In genomic region chr17:35428229-35428628, GRCh38 we compare ENCODE assay signal across 26 cellular contexts. TPM values are rescaled to one million over a fixed set of nuclear protein-coding genes. Genes with fewer than 3 reads are reported as not detected.
A peak's percentile ranks its signal among the peaks of the same experiment; 100 is the strongest.
DNase-seq lines count a peak whose midpoint lies in the region; ATAC-seq, FAIRE-seq and TF ChIP-seq lines count a peak whose summit lies in the region.
"Had no signal": no experiment of that assay in that cellular context is flagged by ENCODE, and none has a peak within 500 bp of the region (broad histone marks: within the 10 kb centered on the region; RNA-seq: fewer than 3 reads in every experiment).

No MANE protein-coding gene starts in this region.

- H3K9me3 ChIP-seq in small intestine (ENCODE audit: control insufficient read depth, low read depth): no peaks in the 10 kb centered on the region
- H3K9me3 ChIP-seq: esophagus squamous epithelium, heart right ventricle, testis had no signal

- no peak for ATAC-seq in activated CD8-positive, alpha-beta memory T cell treated with anti-CD3 and anti-CD28 coated beads, Interleukin-2, amount 10 ng/mL, durations not matched to agents 7 days and 5 days
- ATAC-seq in activated CD8-positive, alpha-beta T cell treated with anti-CD3 and anti-CD28 coated beads for 36 hours: no peak
- ATAC-seq in activated T-helper 17 cell treated with anti-CD3 and anti-CD28 coated beads, Interleukin-2, amount 50 U/mL, for 72 hours (replicated peaks): no peak
- ATAC-seq: foreskin keratinocyte, heart right ventricle, left ventricle myocardium superior had no signal

- H3K36me3 ChIP-seq in small intestine (ENCODE audit: control insufficient read depth in 2 of 2, insufficient read depth in 2 of 2, low read length in 2 of 2): no peaks in the 10 kb centered on the region
- H3K36me3 ChIP-seq: esophagus squamous epithelium had no signal

- DNase-seq in activated CD8-positive, alpha-beta memory T cell treated with anti-CD3 and anti-CD28 coated beads, Interleukin-2, amount 10 ng/mL, durations not matched to agents 7 days and 5 days: no peak
- DNase-seq in activated CD8-positive, alpha-beta memory T cell treated with anti-CD3 and anti-CD28 coated beads, Interleukin-2, amount 50 U/mL, for 4 hours: no peak
- DNase-seq in Jurkat, Clone E6-1 (ENCODE audit: low read depth, low spot score): peak; percentile 93
- no peak for DNase-seq in activated CD8-positive, alpha-beta T cell treated with anti-CD3 and anti-CD28 coated beads for 36 hours
- DNase-seq in small intestine: peak; percentile 16
- no peak for DNase-seq in D341Med (ENCODE audit: low spot score)
- DNase-seq: activated CD4-positive, alpha-beta T cell treated with anti-CD3 and anti-CD28 coated beads, Interleukin-2, amount 50 U/mL, for 1 hour; activated CD8-positive, alpha-beta memory T cell treated with anti-CD3 and anti-CD28 coated beads, Interleukin-2, amount 50 U/mL, for 48 hours; AML-193; DMS153; esophagus squamous epithelium; foreskin keratinocyte; HCEC 1CT; heart right ventricle; Kasumi-1; kidney; left ventricle myocardium superior; mesendoderm; NCI-H2107; SHP77 treated with DMSO at 0.1 percent for 48 hours; stimulated activated naive CD4-positive, alpha-beta T cell; testis had no signal

- no peaks in the 10 kb centered on the region for H3K9me3 Mint-ChIP-seq in activated CD8-positive, alpha-beta memory T cell treated with anti-CD3 and anti-CD28 coated beads, Interleukin-2, amount 10 ng/mL, durations not matched to agents 7 days and 5 days (ENCODE audit: low read depth)
- no peaks in the 10 kb centered on the region for H3K9me3 Mint-ChIP-seq in activated CD8-positive, alpha-beta T cell treated with anti-CD3 and anti-CD28 coated beads for 36 hours
- no peaks in the 10 kb centered on the region for H3K9me3 Mint-ChIP-seq in activated T-helper 17 cell treated with anti-CD3 and anti-CD28 coated beads, Interleukin-2, amount 50 U/mL, for 72 hours

- intact Hi-C loops in activated CD8-positive, alpha-beta T cell treated with anti-CD3 and anti-CD28 coated beads for 36 hours (cut with micrococcal nuclease): no loop called here

- H3K4me1 ChIP-seq in small intestine (ENCODE audit: control insufficient read depth in 2 of 2, insufficient read depth in 1 of 2, low read depth in 1 of 2, low read length in 1 of 2): peaks cover 0 to 2% of the 10 kb centered on the region in 2 donors

- POLR2A ChIA-PET in activated CD8-positive, alpha-beta T cell treated with anti-CD3 and anti-CD28 coated beads for 36 hours (lab: Charles Lee): interaction anchor here (0.8 to 1.0 kb wide), 2 partner anchors 65 to 109 kb away, joined by 3 to 4 read pairs; partner anchors contain the start of gene SLFN12L

- H3K4me1 Mint-ChIP-seq in activated CD8-positive, alpha-beta memory T cell treated with anti-CD3 and anti-CD28 coated beads, Interleukin-2, amount 10 ng/mL, durations not matched to agents 7 days and 5 days: peaks cover 53% of the 10 kb centered on the region
- H3K4me1 Mint-ChIP-seq in activated CD8-positive, alpha-beta T cell treated with anti-CD3 and anti-CD28 coated beads for 36 hours (ENCODE audit: low read depth): peaks cover 36% of the 10 kb centered on the region
- H3K4me1 Mint-ChIP-seq in activated T-helper 17 cell treated with anti-CD3 and anti-CD28 coated beads, Interleukin-2, amount 50 U/mL, for 72 hours: peaks cover 27% of the 10 kb centered on the region

- H3K36me3 Mint-ChIP-seq in activated CD8-positive, alpha-beta memory T cell treated with anti-CD3 and anti-CD28 coated beads, Interleukin-2, amount 10 ng/mL, durations not matched to agents 7 days and 5 days: peaks cover 46% of the 10 kb centered on the region
- peaks cover 5% of the 10 kb centered on the region for H3K36me3 Mint-ChIP-seq in activated CD8-positive, alpha-beta T cell treated with anti-CD3 and anti-CD28 coated beads for 36 hours (ENCODE audit: low read depth)
- H3K36me3 Mint-ChIP-seq in activated T-helper 17 cell treated with anti-CD3 and anti-CD28 coated beads, Interleukin-2, amount 50 U/mL, for 72 hours (ENCODE audit: low read depth): no peaks in the 10 kb centered on the region

- no peak overlapping the region for H3K4me3 Mint-ChIP-seq in activated CD8-positive, alpha-beta memory T cell treated with anti-CD3 and anti-CD28 coated beads, Interleukin-2, amount 10 ng/mL, durations not matched to agents 7 days and 5 days
- no peak overlapping the region for H3K4me3 Mint-ChIP-seq in activated CD8-positive, alpha-beta T cell treated with anti-CD3 and anti-CD28 coated beads for 36 hours
- no peak overlapping the region for H3K4me3 Mint-ChIP-seq in activated T-helper 17 cell treated with anti-CD3 and anti-CD28 coated beads, Interleukin-2, amount 50 U/mL, for 72 hours

- no peak for TF ChIP-seq CTCF in activated CD8-positive, alpha-beta T cell treated with anti-CD3 and anti-CD28 coated beads for 36 hours (IDR thresholded peaks at IDR 0.05)

- no peaks in the 10 kb centered on the region for H3K27me3 Mint-ChIP-seq in activated CD8-positive, alpha-beta memory T cell treated with anti-CD3 and anti-CD28 coated beads, Interleukin-2, amount 10 ng/mL, durations not matched to agents 7 days and 5 days
- no peaks in the 10 kb centered on the region for H3K27me3 Mint-ChIP-seq in activated CD8-positive, alpha-beta T cell treated with anti-CD3 and anti-CD28 coated beads for 36 hours
- no peaks in the 10 kb centered on the region for H3K27me3 Mint-ChIP-seq in activated T-helper 17 cell treated with anti-CD3 and anti-CD28 coated beads, Interleukin-2, amount 50 U/mL, for 72 hours

- no peak overlapping the region for H3K27ac ChIP-seq in small intestine (ENCODE audit: low read depth in 1 of 2, low read length in 1 of 2)
- H3K27ac ChIP-seq: esophagus squamous epithelium, foreskin keratinocyte, heart right ventricle, skin epidermis, testis had no signal

- no peak overlapping the region for H3K4me3 ChIP-seq in Jurkat, Clone E6-1 (ENCODE audit: low read length)
- no peak overlapping the region for H3K4me3 ChIP-seq in small intestine (ENCODE audit: low read depth in 1 of 2, low read length in 2 of 2)
- H3K4me3 ChIP-seq: esophagus squamous epithelium, heart right ventricle, skin epidermis, testis had no signal

- 77 to 94% (median 86%) methylated on average over 2 of the region's 2 CpGs for WGBS in small intestine, 3 donors

- H3K27ac Mint-ChIP-seq in activated CD8-positive, alpha-beta memory T cell treated with anti-CD3 and anti-CD28 coated beads, Interleukin-2, amount 10 ng/mL, durations not matched to agents 7 days and 5 days: peak overlapping the region; percentile 37
- peak overlapping the region; percentile 28 for H3K27ac Mint-ChIP-seq in activated CD8-positive, alpha-beta T cell treated with anti-CD3 and anti-CD28 coated beads for 36 hours
- H3K27ac Mint-ChIP-seq in activated T-helper 17 cell treated with anti-CD3 and anti-CD28 coated beads, Interleukin-2, amount 50 U/mL, for 72 hours: no peak overlapping the region

- CTCF ChIA-PET in activated CD8-positive, alpha-beta memory T cell treated with anti-CD3 and anti-CD28 coated beads, Interleukin-2, amount 10 ng/mL, durations not matched to agents 7 days and 5 days (lab: Charles Lee): interaction anchor here (0.7 to 1.4 kb wide), 2 partner anchors 9 to 115 kb away, joined by 3 to 4 read pairs; no protein-coding TSS in a partner anchor
- CTCF ChIA-PET in activated CD8-positive, alpha-beta T cell treated with anti-CD3 and anti-CD28 coated beads for 36 hours (lab: Charles Lee): interaction anchor here (1.0 to 1.6 kb wide), 3 partner anchors 10 to 115 kb away, joined by 3 to 5 read pairs (median 5); no protein-coding TSS in a partner anchor

- no peak for FAIRE-seq in small intestine (lab: Jason Lieb, UNC)
- FAIRE-seq: GM12891, kidney, RCC 7860 had no signal

- no peaks in the 10 kb centered on the region for H3K27me3 ChIP-seq in small intestine (ENCODE audit: control insufficient read depth in 2 of 2, insufficient read depth in 2 of 2, low read length in 2 of 2)
- H3K27me3 ChIP-seq: esophagus squamous epithelium, foreskin keratinocyte, testis had no signal

RNA-seq across cellular contexts. Expression of gene SLFN12, which starts 4.1 kb away (rescaled TPM):
- total RNA-seq in activated CD8-positive, alpha-beta memory T cell treated with anti-CD3 and anti-CD28 coated beads, Interleukin-2, amount 10 ng/mL, durations not matched to agents 7 days and 5 days: 10 to 100 TPM; 22.6 to 31.6 TPM
- polyA plus RNA-seq in Jurkat, Clone E6-1 (2012; ENCODE audit: insufficient read depth, insufficient read length): not detected
- total RNA-seq in activated CD8-positive, alpha-beta T cell treated with anti-CD3 and anti-CD28 coated beads for 36 hours: 1 to 10 TPM; 5.1 to 6.3 TPM
- 1 to 10 TPM in 2 of 3 donors, under 1 TPM in 1; 0.76 to 1.8 (median 1.6) TPM for polyA plus RNA-seq in small intestine
- total RNA-seq in activated T-helper 17 cell treated with anti-CD3 and anti-CD28 coated beads, Interleukin-2, amount 50 U/mL, for 72 hours: 10 to 100 TPM; 10.4 to 13.5 TPM

RNA-seq across cellular contexts. Expression of gene SLFN13, which starts 20.3 kb away (rescaled TPM):
- total RNA-seq in activated CD8-positive, alpha-beta memory T cell treated with anti-CD3 and anti-CD28 coated beads, Interleukin-2, amount 10 ng/mL, durations not matched to agents 7 days and 5 days: 100 to 1,000 TPM in 1 of 2 experiments, 10 to 100 TPM in 1; 70.5 to 115 TPM
- polyA plus RNA-seq in Jurkat, Clone E6-1 (2012; ENCODE audit: insufficient read depth, insufficient read length): 4.1 TPM
- total RNA-seq in activated CD8-positive, alpha-beta T cell treated with anti-CD3 and anti-CD28 coated beads for 36 hours: 10 to 100 TPM; 39.9 to 41.8 TPM
- 1 to 10 TPM in 1 of 3 donors, under 1 TPM in 2; 0.67 to 1.4 (median 0.81) TPM for polyA plus RNA-seq in small intestine
- 10 to 100 TPM; 38.2 to 58.6 TPM for total RNA-seq in activated T-helper 17 cell treated with anti-CD3 and anti-CD28 coated beads, Interleukin-2, amount 50 U/mL, for 72 hours

RNA-seq across cellular contexts. Expression of gene SLFN11, which starts 54.8 kb away (rescaled TPM):
- total RNA-seq in activated CD8-positive, alpha-beta memory T cell treated with anti-CD3 and anti-CD28 coated beads, Interleukin-2, amount 10 ng/mL, durations not matched to agents 7 days and 5 days: 10 to 100 TPM; 65.6 to 73.3 TPM
- 36.4 TPM for polyA plus RNA-seq in Jurkat, Clone E6-1 (2012; ENCODE audit: insufficient read depth, insufficient read length)
- total RNA-seq in activated CD8-positive, alpha-beta T cell treated with anti-CD3 and anti-CD28 coated beads for 36 hours: 100 to 1,000 TPM in 1 of 2 experiments, 10 to 100 TPM in 1; 95.8 to 106 TPM
- polyA plus RNA-seq in small intestine: 1 to 10 TPM in 2 of 3 donors, under 1 TPM in 1; 0.22 to 3.2 (median 2.9) TPM
- 100 to 1,000 TPM in 1 of 2 donors, 10 to 100 TPM in 1; 77.5 to 112 TPM for total RNA-seq in activated T-helper 17 cell treated with anti-CD3 and anti-CD28 coated beads, Interleukin-2, amount 50 U/mL, for 72 hours

Comparison
In these comparisons a context has a peak if more than half of its experiments do, and no peak if none do; other contexts are left out.
1. DNase-seq: peak in Jurkat, Clone E6-1 (single experiment) and small intestine (single experiment); none in activated CD8-positive, alpha-beta memory T cell treated with anti-CD3 and anti-CD28 coated beads, Interleukin-2, amount 10 ng/mL, durations not matched to agents 7 days and 5 days (single experiment), activated CD8-positive, alpha-beta memory T cell treated with anti-CD3 and anti-CD28 coated beads, Interleukin-2, amount 50 U/mL, for 4 hours (single experiment), activated CD8-positive, alpha-beta T cell treated with anti-CD3 and anti-CD28 coated beads for 36 hours (single experiment) and D341Med (single experiment).